In genomic region chr4:76532810-76533209, GRCh38 we compare ENCODE assay signal across 20 cellular contexts.
"Had no signal": no experiment of that assay in that cellular context is flagged by ENCODE, and none has a peak within 500 bp of the region (broad histone marks: within the 10 kb centered on the region; RNA-seq: fewer than 3 reads in every experiment).

No MANE protein-coding gene starts in this region.

- H3K9me3 ChIP-seq: body of pancreas, neutrophil, ovary, prostate gland, suprapubic skin, uterus had no signal

- H3K27ac ChIP-seq: body of pancreas, neutrophil, ovary, prostate gland, suprapubic skin, uterus had no signal

- H3K27me3 ChIP-seq: body of pancreas, ovary, suprapubic skin, uterus had no signal

- H3K4me1 ChIP-seq: prostate gland, suprapubic skin, uterus had no signal

- H3K4me3 ChIP-seq: body of pancreas, lung, ovary, prostate gland, suprapubic skin, uterus had no signal

- ATAC-seq: activated CD4-positive, CD25-positive, alpha-beta regulatory T cell treated with anti-CD3 and anti-CD28 coated beads, Interleukin-2, amount 50 U/mL, for 24 hours; activated CD8-positive, alpha-beta memory T cell treated with anti-CD3 and anti-CD28 coated beads, Interleukin-2, amount 10 ng/mL, durations not matched to agents 7 days and 5 days; activated CD8-positive, alpha-beta T cell treated with anti-CD3 and anti-CD28 coated beads for 36 hours; body of pancreas; natural killer cell had no signal

- H3K36me3 ChIP-seq: neutrophil, ovary, prostate gland, suprapubic skin, uterus had no signal

- DNase-seq: activated CD4-positive, alpha-beta T cell treated with anti-CD3 and anti-CD28 coated beads, Interleukin-2, amount 10 ng/mL, durations not matched to agents 24 days and 14 days; activated CD8-positive, alpha-beta memory T cell treated with anti-CD3 and anti-CD28 coated beads, Interleukin-2, amount 10 ng/mL, durations not matched to agents 7 days and 5 days; activated CD8-positive, alpha-beta T cell treated with anti-CD3 and anti-CD28 coated beads for 36 hours; activated effector memory CD4-positive, alpha-beta T cell treated with anti-CD3 and anti-CD28 coated beads, Interleukin-2, amount 50 U/mL, for 16 hours; activated naive CD4-positive, alpha-beta T cell treated with anti-CD3 and anti-CD28 coated beads, Interleukin-2, amount 10 ng/mL, durations not matched to agents 7 days and 5 days; activated T-cell treated with anti-CD3 and anti-CD28 coated beads for 4 hours; body of pancreas; effector CD4-positive, alpha-beta T cell; kidney; natural killer cell; ovary; stimulated activated CD4-positive, alpha-beta T cell treated with anti-CD3 and anti-CD28 coated beads, Interleukin-4, amount 100 ng/mL, for 24 hours; stimulated activated naive CD4-positive, alpha-beta T cell treated with Interleukin-2 at 50 U/mL for 16 hours; trophoblast cell; uterus had no signal
